Comparison of ENCODE assay signal across 17 cellular contexts in genomic region chr3:49675912-49676311, GRCh38. TPM values are rescaled to one million over a fixed set of nuclear protein-coding genes. Genes with fewer than 3 reads are reported as not detected.
A peak's percentile ranks its signal among the peaks of the same experiment; 100 is the strongest.
DNase-seq lines count a peak whose midpoint lies in the region; ATAC-seq and TF ChIP-seq lines count a peak whose summit lies in the region.
"Had no signal": no experiment of that assay in that cellular context is flagged by ENCODE, and none has a peak within 500 bp of the region (broad histone marks: within the 10 kb centered on the region; RNA-seq: fewer than 3 reads in every experiment).

No MANE protein-coding gene starts in this region.

- no peak for TF ChIP-seq CTCF in RWPE1 (conservative IDR thresholded peaks at IDR 0.05; ENCODE audit: low read depth)
- TF ChIP-seq CTCF in dorsolateral prefrontal cortex (IDR thresholded peaks at IDR 0.05 in 54 of 56, conservative IDR thresholded peaks at IDR 0.05 in 2 of 56; ENCODE audit: low read depth in 1 of 56, partially characterized antibody in 56 of 56): no peak

- H3K4me3 Mint-ChIP-seq in activated T-cell treated with anti-CD3 and anti-CD28 coated beads, Interleukin-2, amount 50 U/mL, for 4 hours: peak overlapping the region; percentile 88
- peak overlapping the region in 8 of 10 donors; percentile 90 to 97 (median 94) for H3K4me3 Mint-ChIP-seq in naive thymus-derived CD4-positive, alpha-beta T cell

- no peak overlapping the region for H3K4me3 ChIP-seq in naive thymus-derived CD4-positive, alpha-beta T cell (ENCODE audit: low read length)
- peak overlapping the region in 1 of 59 donors; percentile 82 for H3K4me3 ChIP-seq in dorsolateral prefrontal cortex
- H3K4me3 ChIP-seq: body of pancreas, uterus had no signal

- peak overlapping the region in 3 of 9 donors; percentile 19 to 99 (median 37) for H3K27ac Mint-ChIP-seq in naive thymus-derived CD4-positive, alpha-beta T cell

- H3K27me3 ChIP-seq in naive thymus-derived CD4-positive, alpha-beta T cell (ENCODE audit: control insufficient read depth in 2 of 2, insufficient read depth in 2 of 2, low read length in 2 of 2): no peaks in the 10 kb centered on the region
- H3K27me3 ChIP-seq in dorsolateral prefrontal cortex: no peaks in the 10 kb centered on the region
- H3K27me3 ChIP-seq: body of pancreas, heart right ventricle, right atrium auricular region, uterus had no signal

- peak overlapping the region; percentile 95; the same call in 1 of the 2 replicates for H3K27ac ChIP-seq in RWPE1
- no peak overlapping the region for H3K27ac ChIP-seq in naive thymus-derived CD4-positive, alpha-beta T cell (ENCODE audit: low read depth, low read length)
- no peak overlapping the region for H3K27ac ChIP-seq in dorsolateral prefrontal cortex
- H3K27ac ChIP-seq: body of pancreas, heart right ventricle, right atrium auricular region, uterus had no signal

- no peaks in the 10 kb centered on the region for H3K9me3 ChIP-seq in naive thymus-derived CD4-positive, alpha-beta T cell (ENCODE audit: control insufficient read depth in 2 of 3, low read length in 3 of 3)
- H3K9me3 ChIP-seq: body of pancreas, heart right ventricle, right atrium auricular region, uterus had no signal

- H3K36me3 Mint-ChIP-seq in activated T-cell treated with anti-CD3 and anti-CD28 coated beads, Interleukin-2, amount 50 U/mL, for 4 hours (ENCODE audit: insufficient read depth): peaks cover 22% of the 10 kb centered on the region
- H3K36me3 Mint-ChIP-seq in naive thymus-derived CD4-positive, alpha-beta T cell: peaks cover 0 to 25% (median 9%) of the 10 kb centered on the region in 5 donors

- intact Hi-C loops in naive thymus-derived CD4-positive, alpha-beta T cell (cut with micrococcal nuclease): loop anchor here in 1 of 2 donors (2.0 to 10.0 kb wide), 2 partner anchors 669 to 889 kb away; partner anchors contain the start of genes C3orf18, HEMK1 and WDR6
- intact Hi-C loops in dorsolateral prefrontal cortex (cut with DNase I): no loop called here

- DNase-seq in activated T-cell treated with anti-CD3 and anti-CD28 coated beads, Interleukin-2, amount 50 U/mL, for 4 hours: no peak
- no peak for DNase-seq in activated T-cell treated with anti-CD3 and anti-CD28 coated beads for 4 hours
- DNase-seq in RWPE1 (ENCODE audit: low spot score): no peak
- no peak for DNase-seq in naive thymus-derived CD4-positive, alpha-beta T cell
- DNase-seq in dorsolateral prefrontal cortex: no peak
- DNase-seq: activated effector memory CD4-positive, alpha-beta T cell treated with Interleukin-2 at 50 U/mL for 16 hours; body of pancreas; dermis blood vessel endothelial cell; heart right ventricle; mesendoderm; MM.1S; NCI-H2029; NCI-H524; uterus had no signal

- no peaks in the 10 kb centered on the region for H3K9me3 Mint-ChIP-seq in activated T-cell treated with anti-CD3 and anti-CD28 coated beads, Interleukin-2, amount 50 U/mL, for 4 hours
- no peaks in the 10 kb centered on the region for H3K9me3 Mint-ChIP-seq in naive thymus-derived CD4-positive, alpha-beta T cell

- peaks cover 9 to 58% (median 23%) of the 10 kb centered on the region in 3 experiments for H3K36me3 ChIP-seq in naive thymus-derived CD4-positive, alpha-beta T cell (ENCODE audit: control insufficient read depth in 2 of 3, insufficient read depth in 3 of 3, low read length in 3 of 3)
- H3K36me3 ChIP-seq: uterus had no signal

- peaks cover 33% of the 10 kb centered on the region for H3K4me1 Mint-ChIP-seq in activated T-cell treated with anti-CD3 and anti-CD28 coated beads, Interleukin-2, amount 50 U/mL, for 4 hours (ENCODE audit: low read depth)
- peaks cover 22 to 57% (median 43%) of the 10 kb centered on the region in 7 donors for H3K4me1 Mint-ChIP-seq in naive thymus-derived CD4-positive, alpha-beta T cell

- peaks cover 16 to 31% of the 10 kb centered on the region in 2 donors for H3K4me1 ChIP-seq in naive thymus-derived CD4-positive, alpha-beta T cell (ENCODE audit: control insufficient read depth in 2 of 2, insufficient read depth in 2 of 2, low read length in 2 of 2)

- H3K27me3 Mint-ChIP-seq in activated T-cell treated with anti-CD3 and anti-CD28 coated beads, Interleukin-2, amount 50 U/mL, for 4 hours (ENCODE audit: low read depth): no peaks in the 10 kb centered on the region
- H3K27me3 Mint-ChIP-seq in naive thymus-derived CD4-positive, alpha-beta T cell: no peaks in the 10 kb centered on the region

- CTCF ChIA-PET in RWPE1 (lab: Yijun Ruan, JAX): interaction anchor here (0.6 to 3.4 kb wide), 2 partner anchors 136 to 201 kb away, joined by 3 to 12 read pairs; no protein-coding TSS in a partner anchor
- CTCF ChIA-PET in naive thymus-derived CD4-positive, alpha-beta T cell (lab: Charles Lee): interaction anchor here (0.9 kb wide), 1 partner anchor 136 kb away, joined by 6 read pairs; no protein-coding TSS in a partner anchor

- ATAC-seq in activated T-cell treated with anti-CD3 and anti-CD28 coated beads, Interleukin-2, amount 50 U/mL, for 4 hours: no peak
- no peak for ATAC-seq in naive thymus-derived CD4-positive, alpha-beta T cell
- ATAC-seq in HG03469 (IDR thresholded peaks at IDR 0.05; ENCODE audit: unreplicated experiment): no peak
- ATAC-seq: body of pancreas, HCT116, heart right ventricle had no signal

- POLR2A ChIA-PET in RWPE1 (lab: Yijun Ruan, JAX; ENCODE audit: low non-redundant PET): no interaction called here
- POLR2A ChIA-PET in naive thymus-derived CD4-positive, alpha-beta T cell (lab: Charles Lee): no interaction called here

RNA-seq across cellular contexts. Expression of gene APEH, which starts 1.8 kb away (rescaled TPM):
- 100 to 1,000 TPM; 129 to 183 (median 171) TPM for total RNA-seq in activated T-cell treated with anti-CD3 and anti-CD28 coated beads, Interleukin-2, amount 50 U/mL, for 4 hours
- 100 to 1,000 TPM in 2 of 5 experiments, 10 to 100 TPM in 3; 75.5 to 151 (median 99.1) TPM for total RNA-seq in naive thymus-derived CD4-positive, alpha-beta T cell
- polyA plus RNA-seq in naive thymus-derived CD4-positive, alpha-beta T cell: 100 to 1,000 TPM; 103 to 151 TPM
- total RNA-seq in dorsolateral prefrontal cortex: 100 to 1,000 TPM in 17 of 120 experiments, 10 to 100 TPM in 103; 53.0 to 121 (median 85.4) TPM

RNA-seq across cellular contexts. Expression of gene MST1, which starts 13.4 kb away (rescaled TPM):
- 1 to 10 TPM; 4.1 to 5.7 (median 4.7) TPM for total RNA-seq in activated T-cell treated with anti-CD3 and anti-CD28 coated beads, Interleukin-2, amount 50 U/mL, for 4 hours
- 10 to 100 TPM in 3 of 5 experiments, 1 to 10 TPM in 2; 7.9 to 12.8 (median 10.0) TPM for total RNA-seq in naive thymus-derived CD4-positive, alpha-beta T cell
- 1 to 10 TPM in 1 of 2 donors, under 1 TPM in 1; 0.90 to 1.0 TPM for polyA plus RNA-seq in naive thymus-derived CD4-positive, alpha-beta T cell
- 10 to 100 TPM in 114 of 120 experiments, 1 to 10 TPM in 6; 8.8 to 30.0 (median 15.2) TPM for total RNA-seq in dorsolateral prefrontal cortex

RNA-seq across cellular contexts. Expression of gene RNF123, which starts 13.4 kb away (rescaled TPM):
- total RNA-seq in activated T-cell treated with anti-CD3 and anti-CD28 coated beads, Interleukin-2, amount 50 U/mL, for 4 hours: 10 to 100 TPM; 34.0 to 41.4 (median 35.4) TPM
- total RNA-seq in naive thymus-derived CD4-positive, alpha-beta T cell: 10 to 100 TPM; 34.5 to 77.2 (median 50.7) TPM
- polyA plus RNA-seq in naive thymus-derived CD4-positive, alpha-beta T cell: 10 to 100 TPM in 1 of 2 donors, 1 to 10 TPM in 1; 8.3 to 19.7 TPM
- total RNA-seq in dorsolateral prefrontal cortex: 100 to 1,000 TPM in 1 of 120 experiments, 10 to 100 TPM in 119; 43.7 to 103 (median 67.5) TPM

RNA-seq across cellular contexts. Expression of gene AMIGO3, which starts 43.6 kb away (rescaled TPM):
- total RNA-seq in activated T-cell treated with anti-CD3 and anti-CD28 coated beads, Interleukin-2, amount 50 U/mL, for 4 hours: under 1 TPM in 1 of 3 donors, not detected in 2; 0.11 TPM
- total RNA-seq in naive thymus-derived CD4-positive, alpha-beta T cell: 1 to 10 TPM in 1 of 5 experiments, under 1 TPM in 2, not detected in 2; 0.16 to 1.8 (median 0.24) TPM
- under 1 TPM in 1 of 2 donors, not detected in 1; 0.58 TPM for polyA plus RNA-seq in naive thymus-derived CD4-positive, alpha-beta T cell
- 1 to 10 TPM in 1 of 120 experiments, under 1 TPM in 12, not detected in 107; 0.22 to 1.6 (median 0.32) TPM for total RNA-seq in dorsolateral prefrontal cortex
- total RNA-seq: uterus had no signal

RNA-seq across cellular contexts. Expression of gene GMPPB, which starts 47.8 kb away (rescaled TPM):
- total RNA-seq in activated T-cell treated with anti-CD3 and anti-CD28 coated beads, Interleukin-2, amount 50 U/mL, for 4 hours: 10 to 100 TPM; 67.0 to 71.8 (median 67.4) TPM
- 10 to 100 TPM; 38.3 to 60.4 (median 43.9) TPM for total RNA-seq in naive thymus-derived CD4-positive, alpha-beta T cell
- 10 to 100 TPM; 14.9 to 18.1 TPM for polyA plus RNA-seq in naive thymus-derived CD4-positive, alpha-beta T cell
- total RNA-seq in dorsolateral prefrontal cortex: 10 to 100 TPM; 10.6 to 25.4 (median 17.0) TPM
